In the genomic region with DNA sequence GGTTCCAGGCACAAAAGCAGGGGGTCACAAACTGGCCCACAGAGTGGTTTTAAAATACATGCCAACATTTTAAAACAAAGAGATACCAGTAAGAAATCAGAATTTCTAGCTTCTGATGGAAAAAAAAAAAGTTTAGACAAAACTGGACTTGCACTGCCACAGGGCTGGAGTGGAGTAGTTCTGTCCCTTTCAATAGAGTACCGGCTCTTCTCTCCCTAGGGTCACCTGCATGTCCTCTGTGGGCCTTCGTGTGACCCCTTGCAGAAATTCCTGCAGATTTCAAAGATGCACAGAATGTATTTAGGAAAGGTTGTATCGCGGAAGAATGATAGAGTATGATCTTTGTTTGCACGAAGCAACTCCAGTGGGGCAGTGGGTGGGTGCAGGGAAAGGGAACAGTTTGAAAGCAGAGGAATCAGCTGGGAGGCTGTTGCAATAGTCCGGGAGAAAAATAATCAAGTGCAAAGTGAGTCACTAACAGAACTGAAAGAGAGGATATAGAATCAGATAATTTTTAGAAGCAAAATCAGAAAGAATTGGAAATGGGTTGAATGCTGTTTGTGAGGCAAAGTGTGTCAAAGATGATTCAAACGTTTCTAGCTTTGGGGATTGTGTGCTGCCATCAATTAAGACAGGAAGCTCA, we compare ENCODE assay signal across 14 cellular contexts.
DNase-seq lines count a peak whose midpoint lies in the region; ATAC-seq and TF ChIP-seq lines count a peak whose summit lies in the region.
"Had no signal": no experiment of that assay in that cellular context is flagged by ENCODE, and none has a peak within 500 bp of the region (broad histone marks: within the 10 kb centered on the region; RNA-seq: fewer than 3 reads in every experiment).

No MANE protein-coding gene starts in this region.

- DNase-seq in GM23248 (peak; percentile 54), NCI-H226 (peak; percentile 30), testis (no peak), DMS114 treated with DMSO at 0.1 percent for 48 hours (lab: John Stamatoyannopoulos, UW; ENCODE audit: unreplicated experiment) (no peak), PC-3 (no peak)
- DNase-seq: DMS 273 treated with DMSO at 0.1 percent for 48 hours, NCI-H2171 treated with DMSO at 0.1 percent for 48 hours, right cardiac atrium had no signal

- no peak overlapping the region for H3K9ac ChIP-seq in GM23248
- H3K9ac ChIP-seq in endocrine pancreas (ENCODE audit: control insufficient read depth, insufficient read depth, low read length) = no peak overlapping the region
- no peak overlapping the region for H3K9ac ChIP-seq in parathyroid adenoma
- no peak overlapping the region for H3K9ac ChIP-seq in PC-3 (ENCODE audit: low read length)
- H3K9ac ChIP-seq: KMS-11 had no signal

- in situ Hi-C loops in GM23248 (cut with MboI) = no loop called here

- no peaks in the 10 kb centered on the region for H3K36me3 ChIP-seq in GM23248 (ENCODE audit: low read depth)
- H3K36me3 ChIP-seq in endocrine pancreas (ENCODE audit: control insufficient read depth, insufficient read depth, low read length) = no peaks in the 10 kb centered on the region
- H3K36me3 ChIP-seq in parathyroid adenoma (ENCODE audit: control insufficient read depth, insufficient read depth, low read length) = no peaks in the 10 kb centered on the region
- H3K36me3 ChIP-seq in testis (ENCODE audit: low read depth, missing control alignments) = no peaks in the 10 kb centered on the region
- no peaks in the 10 kb centered on the region for H3K36me3 ChIP-seq in PC-3 (ENCODE audit: low read depth, low read length)
- H3K36me3 ChIP-seq: suprapubic skin had no signal

- H3K9me2 ChIP-seq in GM23248 (ENCODE audit: insufficient read depth) (no peaks in the 10 kb centered on the region), PC-3 (replicated peaks; ENCODE audit: low read length) (no peaks in the 10 kb centered on the region)

- H3K4me1 ChIP-seq in GM23248 (ENCODE audit: insufficient read depth) (0 out of 2 replicates have a peak, but pooled peaks cover 4% of the 10 kb centered on the region), endocrine pancreas (ENCODE audit: control insufficient read depth, insufficient read depth, low read length) (peaks cover 11% of the 10 kb centered on the region), parathyroid adenoma (peaks cover 2% of the 10 kb centered on the region), testis (no peaks in the 10 kb centered on the region), PC-3 (ENCODE audit: insufficient read depth, low read length) (no peaks in the 10 kb centered on the region)
- H3K4me1 ChIP-seq: suprapubic skin had no signal

- no peak for ATAC-seq in PC-3
- ATAC-seq: body of pancreas, GM12878, right cardiac atrium had no signal

- BruUV-seq in PC-3 (replicated peaks; lab: Mats Ljungman, UMichigan) = no TSS peak

- intact Hi-C loops in testis (cut with DNase I; ENCODE audit: low total_unique reads) (no loop called here), PC-3 (cut with micrococcal nuclease) (no loop called here)

- H3K4me3 ChIP-seq in GM23248 (no peak overlapping the region), endocrine pancreas (ENCODE audit: control insufficient read depth, insufficient read depth, low read length) (peak overlapping the region; percentile 32), parathyroid adenoma (ENCODE audit: low read depth, low read length) (no peak overlapping the region), testis (no peak overlapping the region), PC-3 (ENCODE audit: low read length) (no peak overlapping the region)
- H3K4me3 ChIP-seq: body of pancreas, GM12878, suprapubic skin had no signal

- no peaks in the 10 kb centered on the region for H3K79me2 ChIP-seq in GM23248 (ENCODE audit: insufficient read depth)
- no peaks in the 10 kb centered on the region for H3K79me2 ChIP-seq in parathyroid adenoma
- H3K79me2 ChIP-seq in PC-3 (ENCODE audit: low read length) = no peaks in the 10 kb centered on the region

- H3F3A ChIP-seq in GM23248 (ENCODE audit: insufficient read depth) (no peaks in the 10 kb centered on the region), PC-3 (ENCODE audit: low read length, unreplicated experiment) (no peaks in the 10 kb centered on the region)

- POLR2A ChIA-PET in PC-3 (lab: Charles Lee; ENCODE audit: unreplicated experiment) = no interaction called here

- CTCF ChIA-PET in PC-3 (lab: Charles Lee) = no interaction called here

- H2AFZ ChIP-seq in GM23248 (peak overlapping the region; percentile 74), parathyroid adenoma (peak overlapping the region; percentile 57), PC-3 (ENCODE audit: low read length) (no peak overlapping the region)

- H4K20me1 ChIP-seq in GM23248 (ENCODE audit: insufficient read depth) = no peaks in the 10 kb centered on the region
- H4K20me1 ChIP-seq in PC-3 (ENCODE audit: low read length) = no peaks in the 10 kb centered on the region

- H3K4me2 ChIP-seq in GM23248 (ENCODE audit: unreplicated experiment) = peak overlapping the region; percentile 31
- no peak overlapping the region for H3K4me2 ChIP-seq in parathyroid adenoma (ENCODE audit: low read length)
- H3K4me2 ChIP-seq in PC-3 (ENCODE audit: low read length) = no peak overlapping the region
- H3K4me2 ChIP-seq: KMS-11 had no signal

- TF ChIP-seq CTCF in parathyroid adenoma (IDR thresholded peaks at IDR 0.05) (no peak), testis (IDR thresholded peaks at IDR 0.05) (no peak), PC-3 (conservative IDR thresholded peaks at IDR 0.05; ENCODE audit: low read depth, low read length) (no peak)

- no peak for TF ChIP-seq POLR2A in testis (IDR thresholded peaks at IDR 0.05)

- H3K9me3 ChIP-seq in GM23248 (ENCODE audit: low read depth) = no peaks in the 10 kb centered on the region
- H3K9me3 ChIP-seq in endocrine pancreas (ENCODE audit: control insufficient read depth, low read length) = no peaks in the 10 kb centered on the region
- H3K9me3 ChIP-seq in parathyroid adenoma (ENCODE audit: control insufficient read depth, low read length) = no peaks in the 10 kb centered on the region
- no peaks in the 10 kb centered on the region for H3K9me3 ChIP-seq in testis
- no peaks in the 10 kb centered on the region for H3K9me3 ChIP-seq in PC-3 (ENCODE audit: low read length)
- H3K9me3 ChIP-seq: body of pancreas, suprapubic skin had no signal

- H3K27ac ChIP-seq in GM23248 (no peak overlapping the region), parathyroid adenoma (no peak overlapping the region), testis (no peak overlapping the region), PC-3 (ENCODE audit: low read length) (no peak overlapping the region)
- H3K27ac ChIP-seq: body of pancreas, KMS-11, suprapubic skin had no signal

- H3K27me3 ChIP-seq in GM23248 (replicated peaks; ENCODE audit: insufficient read depth) (no peaks in the 10 kb centered on the region), endocrine pancreas (ENCODE audit: control insufficient read depth, insufficient read depth, low read length) (no peaks in the 10 kb centered on the region), parathyroid adenoma (ENCODE audit: control insufficient read depth, insufficient read depth, low read length) (no peaks in the 10 kb centered on the region), testis (no peaks in the 10 kb centered on the region), PC-3 (ENCODE audit: low read length) (no peaks in the 10 kb centered on the region)
- H3K27me3 ChIP-seq: body of pancreas, suprapubic skin had no signal

- 69 to 73% methylated on average over 7 of the region's 7 CpGs for WGBS in GM23248 (ENCODE audit: low coverage in 1 of 2, low lambda C conversion rate in 2 of 2, missing lambda C conversion rate in 2 of 2), 2 experiments
- WGBS in testis, 2 donors = 67 to 69% methylated on average over 7 of the region's 7 CpGs

Comparison
In these comparisons a context has a peak if more than half of its experiments do, and no peak if none do; other contexts are left out.
1. DNase-seq: peak in GM23248 (single experiment) and NCI-H226 (single experiment); none in testis (single experiment), DMS114 treated with DMSO at 0.1 percent for 48 hours (single experiment) and PC-3 (single experiment).